Comparison of ENCODE assay signal across 8 cellular contexts in genomic region chr1:228445867-228446584, GRCh38. TPM values are rescaled to one million over a fixed set of nuclear protein-coding genes. Genes with fewer than 3 reads are reported as not detected.
DNase-seq lines count a peak whose midpoint lies in the region; ATAC-seq, FAIRE-seq and TF ChIP-seq lines count a peak whose summit lies in the region.

No MANE protein-coding gene starts in this region.

- H3F3A ChIP-seq in neural cell (ENCODE audit: insufficient read depth, low read length, poor library complexity, severe bottlenecking) = no peaks in the 10 kb centered on the region

- H3K4me3 ChIP-seq in fibroblast of pulmonary artery (replicated peaks; ENCODE audit: low read depth, low read length) = peak overlapping the region; percentile 44
- H3K4me3 ChIP-seq in neural cell (ENCODE audit: low read length) = peak overlapping the region; percentile 66

- in situ Hi-C loops in G401 (cut with HindIII; ENCODE audit: low sequenced_read_pairs) = no loop called here

- peak; percentile 21 for TF ChIP-seq EP300 in neural cell (conservative IDR thresholded peaks at IDR 0.05; ENCODE audit: poor library complexity, severe bottlenecking)

- H3K9me2 ChIP-seq in neural cell (ENCODE audit: insufficient read depth, low read length) = no peaks in the 10 kb centered on the region

- no peak for TF ChIP-seq RAD21 in neural cell (conservative IDR thresholded peaks at IDR 0.05)

- peak overlapping the region; percentile 66 for H3K9ac ChIP-seq in neural cell (ENCODE audit: low read length)

- no peaks in the 10 kb centered on the region for H3K9me3 ChIP-seq in neural cell (ENCODE audit: low read length)

- TF ChIP-seq CTCF in fibroblast of pulmonary artery (IDR thresholded peaks at IDR 0.05; ENCODE audit: low read length, missing control alignments) = no peak
- no peak for TF ChIP-seq CTCF in neural cell (IDR thresholded peaks at IDR 0.05; ENCODE audit: poor library complexity, severe bottlenecking)

- no peaks in the 10 kb centered on the region for H3K79me2 ChIP-seq in neural cell (replicated peaks; ENCODE audit: insufficient read depth, low read length)

- peak overlapping the region; percentile 9 for H3K27ac ChIP-seq in neural cell (ENCODE audit: low read length)

- FAIRE-seq in urothelium cell line (lab: Jason Lieb, UNC) = no peak

- H3K27me3 ChIP-seq in neural cell (ENCODE audit: insufficient read depth, low read depth, low read length) = no peaks in the 10 kb centered on the region

- peak overlapping the region; percentile 70 for H2AFZ ChIP-seq in neural cell (ENCODE audit: low read depth, low read length)

- ATAC-seq in HG02759 (IDR thresholded peaks at IDR 0.05; ENCODE audit: unreplicated experiment) = peak; percentile 67

- peak overlapping the region; percentile 76 for H3K4me2 ChIP-seq in neural cell (ENCODE audit: low read length)

- no peaks in the 10 kb centered on the region for H4K20me1 ChIP-seq in neural cell (ENCODE audit: insufficient read depth)

- peak; percentile 83 for DNase-seq in G401 (ENCODE audit: low spot score)
- peak; percentile 72 for DNase-seq in activated CD8-positive, alpha-beta memory T cell treated with anti-CD3 and anti-CD28 coated beads, Interleukin-2, amount 50 U/mL, for 48 hours
- peak; percentile 69 for DNase-seq in fibroblast of pulmonary artery (ENCODE audit: low read depth)
- DNase-seq in urothelium cell line (ENCODE audit: low spot score) = no peak
- no peak for DNase-seq in COR-L47 (lab: John Stamatoyannopoulos, UW)
- no peak for DNase-seq in NCI-H2171 (lab: John Stamatoyannopoulos, UW)

- H3K36me3 ChIP-seq in neural cell (ENCODE audit: insufficient read depth, low read length) = no peaks in the 10 kb centered on the region

TF ChIP-seq in neural cell, 6 proteins besides CTCF, POLR2A, EP300 and RAD21:
- TF ChIP-seq MXI1 (conservative IDR thresholded peaks at IDR 0.05; ENCODE audit: poor library complexity, severe bottlenecking) = peak; percentile 64
- no peak for TF ChIP-seq REST (IDR thresholded peaks at IDR 0.05; ENCODE audit: borderline replicate concordance)
- peak; percentile 32 for TF ChIP-seq TAF1 (IDR thresholded peaks at IDR 0.05; ENCODE audit: low read depth)
- no peak for TF ChIP-seq EZH2 (IDR thresholded peaks at IDR 0.05; ENCODE audit: borderline replicate concordance, insufficient read depth, low read length, poor library complexity, severe bottlenecking)
- TF ChIP-seq POLR2AphosphoS5 (IDR thresholded peaks at IDR 0.05) = peak; percentile 25
- no peak for TF ChIP-seq SMC3 (conservative IDR thresholded peaks at IDR 0.05; ENCODE audit: poor library complexity)

RNA-seq across cellular contexts. Expression of gene TRIM17, which starts 29.4 kb away (rescaled TPM):
- not detected in 2 replicates for total RNA-seq in G401 (2014; rRNA removed; shearing (Covaris generic))
- polyA plus RNA-seq in neural cell = 0.14 TPM in 1 of 2 replicates, not detected in the other
- 0.49 TPM in 1 of 2 replicates, not detected in the other for polyA minus RNA-seq in neural cell

RNA-seq across cellular contexts. Expression of gene TRIM11, which starts 39.4 kb away (rescaled TPM):
- 40.4 and 43.6 TPM in 2 replicates for total RNA-seq in G401 (2014; rRNA removed; shearing (Covaris generic))
- polyA plus RNA-seq in neural cell = 25.1 and 28.5 TPM in 2 replicates
- polyA minus RNA-seq in neural cell = 34.5 and 38.5 TPM in 2 replicates

RNA-seq across cellular contexts. Expression of gene RNF187, which starts 41.2 kb away (rescaled TPM):
- 136 and 168 TPM in 2 replicates for total RNA-seq in G401 (2014; rRNA removed; shearing (Covaris generic))
- polyA plus RNA-seq in neural cell = 73.6 and 83.2 TPM in 2 replicates
- polyA minus RNA-seq in neural cell = 49.4 and 61.4 TPM in 2 replicates

Comparison
In these comparisons a context has a peak if more than half of its experiments do, and no peak if none do; other contexts are left out.
1. DNase-seq: peak in G401 (single experiment), activated CD8-positive, alpha-beta memory T cell treated with anti-CD3 and anti-CD28 coated beads, Interleukin-2, amount 50 U/mL, for 48 hours (single experiment) and fibroblast of pulmonary artery (single experiment); none in urothelium cell line (single experiment), COR-L47 (single experiment) and NCI-H2171 (single experiment).